ENCODE assay signal across 1 cellular context in genomic region chr20:22690616-22691179, GRCh38.
TF ChIP-seq lines count a peak whose summit lies in the region.

No MANE protein-coding gene starts in this region.

TF ChIP-seq in HepG2, 621 proteins besides CTCF, POLR2A, EP300 and RAD21 (continued from another document):
- TF ChIP-seq RNF219 (CRISPR knock-in tag; IDR thresholded peaks at IDR 0.05) = no peak
- no peak for TF ChIP-seq MLX (CRISPR knock-in tag; IDR thresholded peaks at IDR 0.05)
- TF ChIP-seq ATF5 (CRISPR knock-in tag; IDR thresholded peaks at IDR 0.05; ENCODE audit: low read depth) = no peak
- TF ChIP-seq NFE2L2 (IDR thresholded peaks at IDR 0.05; ENCODE audit: low read length) = no peak
- no peak for TF ChIP-seq ZMYM3 (CRISPR knock-in tag; IDR thresholded peaks at IDR 0.05)
- TF ChIP-seq JUND (CRISPR knock-in tag; IDR thresholded peaks at IDR 0.05) = no peak
- no peak for TF ChIP-seq ZNF546 (CRISPR knock-in tag; conservative IDR thresholded peaks at IDR 0.05)
- no peak for TF ChIP-seq SP2 (CRISPR knock-in tag; IDR thresholded peaks at IDR 0.05)
- no peak for TF ChIP-seq MTF1 (CRISPR knock-in tag; IDR thresholded peaks at IDR 0.05)
- TF ChIP-seq JDP2 (CRISPR knock-in tag; IDR thresholded peaks at IDR 0.05; ENCODE audit: borderline replicate concordance) = no peak
- TF ChIP-seq NFIC (IDR thresholded peaks at IDR 0.05; ENCODE audit: low read length) = no peak
- no peak for TF ChIP-seq TMF1 (CRISPR knock-in tag; IDR thresholded peaks at IDR 0.05; ENCODE audit: low read depth)
- TF ChIP-seq MNT (IDR thresholded peaks at IDR 0.05) = no peak
- TF ChIP-seq PITX1 (CRISPR knock-in tag; IDR thresholded peaks at IDR 0.05) = no peak
- no peak for TF ChIP-seq MIXL1 (CRISPR knock-in tag; IDR thresholded peaks at IDR 0.05)
